ENCODE assay signal across 15 cellular contexts in the genomic region with DNA sequence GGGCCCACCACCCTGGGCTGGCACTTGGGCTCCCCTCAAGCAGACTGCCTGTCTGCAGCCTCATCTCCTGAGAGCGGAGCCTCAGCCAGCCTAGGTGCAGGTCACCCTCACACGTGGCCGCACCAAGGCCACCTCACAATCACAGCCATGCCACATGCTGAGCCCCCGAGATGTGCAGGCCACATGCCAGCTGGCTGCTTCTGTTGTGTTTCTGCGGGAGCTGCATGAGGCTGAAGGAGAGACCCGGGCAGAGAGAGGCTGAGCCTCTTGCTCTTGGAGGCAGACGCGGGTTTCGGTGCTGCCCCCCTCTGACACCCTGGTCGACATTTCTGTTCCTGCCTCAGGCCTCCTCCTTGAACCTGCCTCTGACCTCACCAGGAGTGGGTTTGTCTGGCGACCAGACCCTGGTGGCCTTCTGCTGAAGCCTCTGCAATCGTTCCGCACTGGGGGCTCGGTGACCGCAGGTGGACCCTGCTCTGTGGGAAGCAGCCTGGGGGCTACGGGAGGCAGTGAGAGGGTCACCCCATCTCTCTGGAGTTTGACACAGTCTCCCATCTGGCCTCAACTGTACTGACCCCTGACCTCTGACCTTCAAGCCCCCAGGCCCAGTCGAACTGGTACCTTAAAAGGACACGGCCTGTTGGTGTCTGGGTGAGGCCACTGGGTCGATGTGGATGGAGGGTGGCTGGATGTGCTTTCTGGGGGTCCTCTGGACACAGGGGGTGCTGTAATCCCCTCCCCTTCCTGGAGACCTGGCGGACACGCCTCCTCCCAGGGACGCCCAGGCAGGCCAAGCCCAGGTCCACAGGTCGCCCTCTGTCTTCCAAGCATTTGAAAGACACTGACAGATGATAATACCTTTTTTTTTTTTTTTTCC.
"Had no signal": no experiment of that assay in that cellular context is flagged by ENCODE, and none has a peak within 500 bp of the region (broad histone marks: within the 10 kb centered on the region; RNA-seq: fewer than 3 reads in every experiment).

No MANE protein-coding gene starts in this region.

- ATAC-seq: left lung; pancreas; stimulated activated naive CD8-positive, alpha-beta T cell treated with anti-CD3 and anti-CD28 coated beads, Interleukin-15, amount 100 ng/mL, for 72 hours had no signal

- H3K4me1 ChIP-seq: left lung, pancreas had no signal

- DNase-seq: activated gamma-delta T cell; anterior cingulate cortex; foreskin melanocyte; retina; stimulated activated CD4-positive, alpha-beta T cell treated with anti-CD3 and anti-CD28 coated beads, Interleukin-4, amount 100 ng/mL, for 4 hours; stimulated activated naive CD8-positive, alpha-beta T cell treated with anti-CD3 and anti-CD28 coated beads, Interleukin-15, amount 100 ng/mL, for 72 hours; T-helper 2 cell had no signal

- H3K4me3 Mint-ChIP-seq: activated naive CD8-positive, alpha-beta T cell treated with anti-CD3 and anti-CD28 coated beads, Interleukin-2, amount 10 ng/mL, durations not matched to agents 7 days and 5 days; neural crest cell; stimulated activated naive CD8-positive, alpha-beta T cell treated with anti-CD3 and anti-CD28 coated beads, Interleukin-15, amount 100 ng/mL, for 72 hours had no signal

- H3K4me3 ChIP-seq: breast epithelium, left lung, pancreas, thoracic aorta had no signal

- H3K9me3 Mint-ChIP-seq: activated naive CD8-positive, alpha-beta T cell treated with anti-CD3 and anti-CD28 coated beads, Interleukin-2, amount 10 ng/mL, durations not matched to agents 7 days and 5 days; neural crest cell; stimulated activated naive CD8-positive, alpha-beta T cell treated with anti-CD3 and anti-CD28 coated beads, Interleukin-15, amount 100 ng/mL, for 72 hours had no signal

- H3K36me3 ChIP-seq: breast epithelium, left lung, pancreas, thoracic aorta had no signal

- H3K27ac Mint-ChIP-seq: activated naive CD8-positive, alpha-beta T cell treated with anti-CD3 and anti-CD28 coated beads, Interleukin-2, amount 10 ng/mL, durations not matched to agents 7 days and 5 days; stimulated activated naive CD8-positive, alpha-beta T cell treated with anti-CD3 and anti-CD28 coated beads, Interleukin-15, amount 100 ng/mL, for 72 hours had no signal

- H3K36me3 Mint-ChIP-seq: activated naive CD8-positive, alpha-beta T cell treated with anti-CD3 and anti-CD28 coated beads, Interleukin-2, amount 10 ng/mL, durations not matched to agents 7 days and 5 days had no signal

- H3K9me3 ChIP-seq: breast epithelium, left lung, pancreas, thoracic aorta had no signal

- H3K27ac ChIP-seq: breast epithelium, left lung, pancreas, thoracic aorta had no signal

- FAIRE-seq: colon, islet of Langerhans, pancreas had no signal

- H3K27me3 ChIP-seq: pancreas had no signal
